Comparison of ENCODE assay signal across 9 cellular contexts in the genomic region with DNA sequence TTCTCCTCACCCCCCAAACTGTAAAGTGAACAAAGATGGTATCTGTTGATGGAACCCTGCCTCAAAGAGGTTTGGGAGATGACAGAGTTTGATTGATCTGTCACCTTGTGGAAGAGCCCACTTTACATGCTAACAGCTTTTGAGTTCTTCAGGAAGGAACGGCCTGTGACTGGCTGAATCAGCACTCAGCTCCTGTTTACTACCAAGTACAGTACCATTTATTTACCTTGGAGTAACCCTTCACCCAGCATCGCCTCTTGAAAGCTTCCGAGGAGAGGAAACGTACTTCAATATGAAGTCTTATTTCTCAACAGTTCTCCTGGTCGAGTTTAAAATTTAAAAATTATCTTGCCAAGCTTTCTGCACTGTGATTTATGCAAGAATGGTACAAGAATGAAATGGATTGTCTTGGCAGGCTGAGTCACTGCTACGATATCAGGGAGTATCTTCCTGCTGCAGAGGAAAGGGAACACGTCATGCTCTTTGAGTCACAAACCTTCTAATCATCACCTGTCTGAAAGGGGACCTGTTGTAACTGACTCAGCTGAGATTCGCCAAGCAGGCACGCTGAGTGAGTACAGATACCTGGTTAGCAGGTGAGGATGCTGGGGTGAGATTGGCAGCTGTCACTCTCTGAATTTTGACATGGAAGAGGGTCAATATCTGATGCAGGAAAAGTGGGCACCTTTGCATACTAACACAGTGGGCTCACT. TPM values are rescaled to one million over a fixed set of nuclear protein-coding genes. Genes with fewer than 3 reads are reported as not detected.
A peak's percentile ranks its signal among the peaks of the same experiment; 100 is the strongest.
DNase-seq lines count a peak whose midpoint lies in the region; ATAC-seq lines count a peak whose summit lies in the region.
"Had no signal": no experiment of that assay in that cellular context is flagged by ENCODE, and none has a peak within 500 bp of the region (broad histone marks: within the 10 kb centered on the region; RNA-seq: fewer than 3 reads in every experiment).

No MANE protein-coding gene starts in this region.

- H3K9me3 Mint-ChIP-seq in activated CD4-positive, alpha-beta memory T cell treated with anti-CD3 and anti-CD28 coated beads for 36 hours = no peaks in the 10 kb centered on the region
- H3K9me3 Mint-ChIP-seq in activated CD4-positive, alpha-beta memory T cell treated with anti-CD3 and anti-CD28 coated beads, Interleukin-2, amount 10 ng/mL, durations not matched to agents 7 days and 5 days = peaks cover 2% of the 10 kb centered on the region
- H3K9me3 Mint-ChIP-seq in activated CD4-positive, alpha-beta T cell treated with anti-CD3 and anti-CD28 coated beads, Interleukin-2, amount 10 ng/mL, durations not matched to agents 7 days and 5 days = no peaks in the 10 kb centered on the region
- no peaks in the 10 kb centered on the region for H3K9me3 Mint-ChIP-seq in stimulated activated effector memory CD8-positive, alpha-beta T cell treated with anti-CD3 and anti-CD28 coated beads, Interleukin-12 subunit alpha, Interleukin-12 subunit beta, amount 100 ng/mL, for 72 hours

- CTCF ChIA-PET in activated CD4-positive, alpha-beta memory T cell treated with anti-CD3 and anti-CD28 coated beads for 36 hours (lab: Charles Lee) = interaction anchor here (0.8 to 1.8 kb wide), 4 partner anchors 10 to 27 kb away, joined by 3 to 6 read pairs (median 4); no protein-coding TSS in a partner anchor
- CTCF ChIA-PET in activated CD4-positive, alpha-beta memory T cell treated with anti-CD3 and anti-CD28 coated beads, Interleukin-2, amount 10 ng/mL, durations not matched to agents 7 days and 5 days (lab: Charles Lee) = interaction anchor here (0.9 to 2.4 kb wide), 4 partner anchors 10 to 27 kb away, joined by 3 to 9 read pairs (median 4); no protein-coding TSS in a partner anchor
- CTCF ChIA-PET in activated CD4-positive, alpha-beta T cell treated with anti-CD3 and anti-CD28 coated beads, Interleukin-2, amount 10 ng/mL, durations not matched to agents 7 days and 5 days (lab: Charles Lee) = interaction anchor here (1.2 kb wide), 1 partner anchor 27 kb away, joined by 5 read pairs; no protein-coding TSS in a partner anchor

- POLR2A ChIA-PET in activated CD4-positive, alpha-beta memory T cell treated with anti-CD3 and anti-CD28 coated beads for 36 hours (lab: Charles Lee) = interaction anchor here (0.9 to 6.6 kb wide), 8 partner anchors 8 to 55 kb away, joined by 3 to 112 read pairs (median 8); a partner anchor contains a TSS
- POLR2A ChIA-PET in activated CD4-positive, alpha-beta memory T cell treated with anti-CD3 and anti-CD28 coated beads, Interleukin-2, amount 10 ng/mL, durations not matched to agents 7 days and 5 days (lab: Charles Lee) = interaction anchor here (0.8 to 11.3 kb wide), 7 partner anchors 10 to 102 kb away, joined by 3 to 206 read pairs (median 86); a partner anchor contains a TSS
- POLR2A ChIA-PET in activated CD4-positive, alpha-beta T cell treated with anti-CD3 and anti-CD28 coated beads, Interleukin-2, amount 10 ng/mL, durations not matched to agents 7 days and 5 days (lab: Charles Lee) = no interaction called here

- no peaks in the 10 kb centered on the region for H3K36me3 Mint-ChIP-seq in activated CD4-positive, alpha-beta memory T cell treated with anti-CD3 and anti-CD28 coated beads for 36 hours
- H3K36me3 Mint-ChIP-seq in activated CD4-positive, alpha-beta memory T cell treated with anti-CD3 and anti-CD28 coated beads, Interleukin-2, amount 10 ng/mL, durations not matched to agents 7 days and 5 days (ENCODE audit: low read depth) = peaks cover 6% of the 10 kb centered on the region
- H3K36me3 Mint-ChIP-seq in activated CD4-positive, alpha-beta T cell treated with anti-CD3 and anti-CD28 coated beads, Interleukin-2, amount 10 ng/mL, durations not matched to agents 7 days and 5 days (ENCODE audit: low read depth) = no peaks in the 10 kb centered on the region
- peaks cover 17% of the 10 kb centered on the region for H3K36me3 Mint-ChIP-seq in stimulated activated effector memory CD8-positive, alpha-beta T cell treated with anti-CD3 and anti-CD28 coated beads, Interleukin-12 subunit alpha, Interleukin-12 subunit beta, amount 100 ng/mL, for 72 hours

- no peaks in the 10 kb centered on the region for H3K27me3 Mint-ChIP-seq in activated CD4-positive, alpha-beta memory T cell treated with anti-CD3 and anti-CD28 coated beads for 36 hours
- no peaks in the 10 kb centered on the region for H3K27me3 Mint-ChIP-seq in activated CD4-positive, alpha-beta memory T cell treated with anti-CD3 and anti-CD28 coated beads, Interleukin-2, amount 10 ng/mL, durations not matched to agents 7 days and 5 days
- H3K27me3 Mint-ChIP-seq in activated CD4-positive, alpha-beta T cell treated with anti-CD3 and anti-CD28 coated beads, Interleukin-2, amount 10 ng/mL, durations not matched to agents 7 days and 5 days = no peaks in the 10 kb centered on the region

- peak overlapping the region; percentile 35 for H3K4me3 Mint-ChIP-seq in activated CD4-positive, alpha-beta memory T cell treated with anti-CD3 and anti-CD28 coated beads for 36 hours
- H3K4me3 Mint-ChIP-seq in activated CD4-positive, alpha-beta memory T cell treated with anti-CD3 and anti-CD28 coated beads, Interleukin-2, amount 10 ng/mL, durations not matched to agents 7 days and 5 days = no peak overlapping the region
- no peak overlapping the region for H3K4me3 Mint-ChIP-seq in activated CD4-positive, alpha-beta T cell treated with anti-CD3 and anti-CD28 coated beads, Interleukin-2, amount 10 ng/mL, durations not matched to agents 7 days and 5 days
- no peak overlapping the region for H3K4me3 Mint-ChIP-seq in stimulated activated effector memory CD8-positive, alpha-beta T cell treated with anti-CD3 and anti-CD28 coated beads, Interleukin-12 subunit alpha, Interleukin-12 subunit beta, amount 100 ng/mL, for 72 hours

- peaks cover 56% of the 10 kb centered on the region for H3K4me1 Mint-ChIP-seq in activated CD4-positive, alpha-beta memory T cell treated with anti-CD3 and anti-CD28 coated beads for 36 hours (ENCODE audit: low read depth)
- peaks cover 56% of the 10 kb centered on the region for H3K4me1 Mint-ChIP-seq in activated CD4-positive, alpha-beta memory T cell treated with anti-CD3 and anti-CD28 coated beads, Interleukin-2, amount 10 ng/mL, durations not matched to agents 7 days and 5 days
- peaks cover 53% of the 10 kb centered on the region for H3K4me1 Mint-ChIP-seq in activated CD4-positive, alpha-beta T cell treated with anti-CD3 and anti-CD28 coated beads, Interleukin-2, amount 10 ng/mL, durations not matched to agents 7 days and 5 days
- H3K4me1 Mint-ChIP-seq in stimulated activated effector memory CD8-positive, alpha-beta T cell treated with anti-CD3 and anti-CD28 coated beads, Interleukin-12 subunit alpha, Interleukin-12 subunit beta, amount 100 ng/mL, for 72 hours = peaks cover 54% of the 10 kb centered on the region

- ATAC-seq in Right ventricle myocardium superior (ENCODE audit: poor library complexity) (peak; percentile 76), HG03196 (IDR thresholded peaks at IDR 0.05; ENCODE audit: unreplicated experiment) (no peak), HG02588 (IDR thresholded peaks at IDR 0.05; ENCODE audit: unreplicated experiment) (no peak), HG03460 (IDR thresholded peaks at IDR 0.05; ENCODE audit: unreplicated experiment) (no peak)
- ATAC-seq in stimulated activated effector memory CD8-positive, alpha-beta T cell treated with anti-CD3 and anti-CD28 coated beads, Interleukin-12 subunit alpha, Interleukin-12 subunit beta, amount 100 ng/mL, for 72 hours = peak; percentile 25

- intact Hi-C loops in activated CD4-positive, alpha-beta memory T cell treated with anti-CD3 and anti-CD28 coated beads for 36 hours (cut with micrococcal nuclease) = loop anchor here (1.0 to 10.0 kb wide), 7 partner anchors 88 to 897 kb away; no protein-coding TSS in a partner anchor
- intact Hi-C loops in Right ventricle myocardium superior (cut with DNase I) = no loop called here

- H3K27ac Mint-ChIP-seq in activated CD4-positive, alpha-beta memory T cell treated with anti-CD3 and anti-CD28 coated beads for 36 hours = peak overlapping the region; percentile 64
- H3K27ac Mint-ChIP-seq in activated CD4-positive, alpha-beta memory T cell treated with anti-CD3 and anti-CD28 coated beads, Interleukin-2, amount 10 ng/mL, durations not matched to agents 7 days and 5 days = no peak overlapping the region
- no peak overlapping the region for H3K27ac Mint-ChIP-seq in activated CD4-positive, alpha-beta T cell treated with anti-CD3 and anti-CD28 coated beads, Interleukin-2, amount 10 ng/mL, durations not matched to agents 7 days and 5 days
- H3K27ac Mint-ChIP-seq in stimulated activated effector memory CD8-positive, alpha-beta T cell treated with anti-CD3 and anti-CD28 coated beads, Interleukin-12 subunit alpha, Interleukin-12 subunit beta, amount 100 ng/mL, for 72 hours = peak overlapping the region; percentile 100

- DNase-seq in activated CD4-positive, alpha-beta memory T cell treated with anti-CD3 and anti-CD28 coated beads for 36 hours = peak; percentile 56
- DNase-seq in activated CD4-positive, alpha-beta memory T cell treated with anti-CD3 and anti-CD28 coated beads, Interleukin-2, amount 10 ng/mL, durations not matched to agents 7 days and 5 days = no peak
- DNase-seq in activated CD4-positive, alpha-beta T cell treated with anti-CD3 and anti-CD28 coated beads, Interleukin-2, amount 10 ng/mL, durations not matched to agents 7 days and 5 days = peak; percentile 2
- no peak for DNase-seq in Right ventricle myocardium superior
- DNase-seq in stimulated activated effector memory CD8-positive, alpha-beta T cell treated with anti-CD3 and anti-CD28 coated beads, Interleukin-12 subunit alpha, Interleukin-12 subunit beta, amount 100 ng/mL, for 72 hours (ENCODE audit: low spot score in 2 of 2) = no peak
- DNase-seq: thyroid gland had no signal

RNA-seq across cellular contexts. Expression of a gene that starts 30.1 kb away (rescaled TPM):
- total RNA-seq in activated CD4-positive, alpha-beta memory T cell treated with anti-CD3 and anti-CD28 coated beads for 36 hours = 100 to 1,000 TPM; 144 to 151 TPM
- 100 to 1,000 TPM; 220 to 228 TPM for total RNA-seq in activated CD4-positive, alpha-beta memory T cell treated with anti-CD3 and anti-CD28 coated beads, Interleukin-2, amount 10 ng/mL, durations not matched to agents 7 days and 5 days
- total RNA-seq in activated CD4-positive, alpha-beta T cell treated with anti-CD3 and anti-CD28 coated beads, Interleukin-2, amount 10 ng/mL, durations not matched to agents 7 days and 5 days = 100 to 1,000 TPM; 155 to 167 TPM
- 60.2 TPM for total RNA-seq in Right ventricle myocardium superior

Comparison
In these comparisons a context has a peak if more than half of its experiments do, and no peak if none do; other contexts are left out.
1. DNase-seq: peak in activated CD4-positive, alpha-beta memory T cell treated with anti-CD3 and anti-CD28 coated beads for 36 hours (single experiment) and activated CD4-positive, alpha-beta T cell treated with anti-CD3 and anti-CD28 coated beads, Interleukin-2, amount 10 ng/mL, durations not matched to agents 7 days and 5 days (single experiment); none in activated CD4-positive, alpha-beta memory T cell treated with anti-CD3 and anti-CD28 coated beads, Interleukin-2, amount 10 ng/mL, durations not matched to agents 7 days and 5 days (single experiment), Right ventricle myocardium superior (single experiment) and stimulated activated effector memory CD8-positive, alpha-beta T cell treated with anti-CD3 and anti-CD28 coated beads, Interleukin-12 subunit alpha, Interleukin-12 subunit beta, amount 100 ng/mL, for 72 hours (0 of 2).
2. H3K27ac Mint-ChIP-seq: peak in activated CD4-positive, alpha-beta memory T cell treated with anti-CD3 and anti-CD28 coated beads for 36 hours (single experiment) and stimulated activated effector memory CD8-positive, alpha-beta T cell treated with anti-CD3 and anti-CD28 coated beads, Interleukin-12 subunit alpha, Interleukin-12 subunit beta, amount 100 ng/mL, for 72 hours (single experiment); none in activated CD4-positive, alpha-beta memory T cell treated with anti-CD3 and anti-CD28 coated beads, Interleukin-2, amount 10 ng/mL, durations not matched to agents 7 days and 5 days (single experiment) and activated CD4-positive, alpha-beta T cell treated with anti-CD3 and anti-CD28 coated beads, Interleukin-2, amount 10 ng/mL, durations not matched to agents 7 days and 5 days (single experiment).
3. ATAC-seq: peak in Right ventricle myocardium superior (single experiment) and stimulated activated effector memory CD8-positive, alpha-beta T cell treated with anti-CD3 and anti-CD28 coated beads, Interleukin-12 subunit alpha, Interleukin-12 subunit beta, amount 100 ng/mL, for 72 hours (single experiment); none in HG03196 (single experiment), HG02588 (single experiment) and HG03460 (single experiment).